19 cellular contexts compared by ENCODE assay signal in genomic region chr15:77596821-77597803, GRCh38. TPM values are rescaled to one million over a fixed set of nuclear protein-coding genes. Genes with fewer than 3 reads are reported as not detected.
DNase-seq lines count a peak whose midpoint lies in the region; ATAC-seq and FAIRE-seq lines count a peak whose summit lies in the region.
"Had no signal": no experiment of that assay in that cellular context is flagged by ENCODE, and none has a peak within 500 bp of the region (broad histone marks: within the 10 kb centered on the region; RNA-seq: fewer than 3 reads in every experiment).

No MANE protein-coding gene starts in this region.

- peak overlapping the region; percentile 46 for H3K27ac ChIP-seq in SJSA1
- peak overlapping the region; percentile 54 for H3K27ac ChIP-seq in neuronal stem cell (replicated peaks; ENCODE audit: low read length)
- H3K27ac ChIP-seq: A549, C4-2B, Peyer's patch had no signal

- H4K8ac ChIP-seq in neuronal stem cell (ENCODE audit: low read depth, low read length) = no peak overlapping the region

- FAIRE-seq in HTR-8/SVneo (lab: Jason Lieb, UNC) = no peak
- FAIRE-seq: A549 had no signal

- H3K27me3 ChIP-seq in SJSA1 (replicated peaks) = no peaks in the 10 kb centered on the region
- no peaks in the 10 kb centered on the region for H3K27me3 ChIP-seq in neuronal stem cell (ENCODE audit: control insufficient read depth in 3 of 3, insufficient read depth in 3 of 3, low read depth in 1 of 3, low read length in 3 of 3)
- H3K27me3 ChIP-seq: Peyer's patch had no signal

- whole genome bisulfite sequencing in neuronal stem cell (ENCODE audit: extremely low coverage in 2 of 2, insufficient read length in 2 of 2, insufficient replicate concordance in 1 of 2), 2 donors = no CpG with 5 or more reads among the region's 15 CpGs

- no peak overlapping the region for H2BK120ac ChIP-seq in neuronal stem cell (ENCODE audit: low read depth, low read length)

- peak overlapping the region; percentile 62 for H3K18ac ChIP-seq in neuronal stem cell (ENCODE audit: low read length)

- in situ Hi-C loops in G401 (cut with HindIII; ENCODE audit: low sequenced_read_pairs) = no loop called here

- no peak overlapping the region for H3K23ac ChIP-seq in neuronal stem cell (ENCODE audit: low read depth, low read length, poor library complexity)

- peak overlapping the region; percentile 43 for H2BK5ac ChIP-seq in neuronal stem cell (ENCODE audit: low read length)

- peak overlapping the region; percentile 60 for H2AFZ ChIP-seq in neuronal stem cell (ENCODE audit: low read length)

- H3K4me2 ChIP-seq in neuronal stem cell (ENCODE audit: insufficient read depth, low read length, poor library complexity, severe bottlenecking) = no peak overlapping the region
- H3K4me2 ChIP-seq: A549, SK-N-SH had no signal

- no peaks in the 10 kb centered on the region for H3K36me3 ChIP-seq in SJSA1
- no peaks in the 10 kb centered on the region for H3K36me3 ChIP-seq in neuronal stem cell (replicated peaks in 1 of 2; ENCODE audit: control insufficient read depth in 2 of 2, insufficient read depth in 2 of 2, low read length in 2 of 2)
- H3K36me3 ChIP-seq: Peyer's patch had no signal

- H3K14ac ChIP-seq in neuronal stem cell (ENCODE audit: low read length) = no peak overlapping the region

- peak overlapping the region; percentile 86 for H2AK5ac ChIP-seq in neuronal stem cell (ENCODE audit: low read depth, low read length)

- H3K9ac ChIP-seq in neuronal stem cell (ENCODE audit: low read depth, low read length, poor library complexity) = no peak overlapping the region
- H3K9ac ChIP-seq: SK-N-SH had no signal

- H3K79me1 ChIP-seq in neuronal stem cell (ENCODE audit: low read depth, low read length) = no peaks in the 10 kb centered on the region

- H3K4me1 ChIP-seq in SJSA1 (replicated peaks) = peaks cover 19% of the 10 kb centered on the region
- peaks cover 7 to 15% of the 10 kb centered on the region in 2 donors for H3K4me1 ChIP-seq in neuronal stem cell (ENCODE audit: control insufficient read depth in 2 of 2, insufficient read depth in 1 of 2, low read depth in 1 of 2, low read length in 2 of 2)
- H3K4me1 ChIP-seq: A549, Peyer's patch had no signal

- H2BK15ac ChIP-seq in neuronal stem cell (ENCODE audit: low read length) = peak overlapping the region; percentile 79

- H3K4me3 ChIP-seq in SJSA1 (no peak overlapping the region), neuronal stem cell (ENCODE audit: low read length in 2 of 2) (no peak overlapping the region)
- H3K4me3 ChIP-seq: A549, Peyer's patch had no signal

- no peak overlapping the region for H3K4ac ChIP-seq in neuronal stem cell (ENCODE audit: low read length)

- H3K9me3 ChIP-seq in SJSA1 (replicated peaks) (no peaks in the 10 kb centered on the region), neuronal stem cell (replicated peaks in 1 of 2; ENCODE audit: control insufficient read depth in 2 of 2, insufficient read depth in 1 of 2, low read depth in 1 of 2, low read length in 2 of 2) (peaks cover 0 to 5% of the 10 kb centered on the region in 2 donors)
- H3K9me3 ChIP-seq: A549, Peyer's patch, SK-N-SH had no signal

- no peak for ATAC-seq in GM19328 (IDR thresholded peaks at IDR 0.05; ENCODE audit: unreplicated experiment)
- no peak for ATAC-seq in HG03378 (IDR thresholded peaks at IDR 0.05; ENCODE audit: unreplicated experiment)

- peak; percentile 26 for DNase-seq in G401 (ENCODE audit: low spot score)
- DNase-seq in SJSA1 (ENCODE audit: low read depth in 1 of 2, low spot score in 2 of 2) = no peak
- DNase-seq in fibroblast of peridontal ligament (ENCODE audit: extremely low read depth) = peak; percentile 17
- DNase-seq in neuronal stem cell (ENCODE audit: low spot score) = no peak
- no peak for DNase-seq in HTR-8/SVneo (ENCODE audit: insufficient read length, low spot score)
- no peak for DNase-seq in epidermal melanocyte (ENCODE audit: insufficient read length, low spot score)
- DNase-seq: DMS 273 treated with DMSO at 0.1 percent for 48 hours, H7, NCI-H1092 treated with DMSO at 0.1 percent for 48 hours, NCI-H2227 treated with DMSO at 0.1 percent for 48 hours, NCI-H524 treated with DMSO at 0.1 percent for 48 hours, Peyer's patch, Right ventricle myocardium superior, SK-N-SH had no signal

- no peak overlapping the region for H4K91ac ChIP-seq in neuronal stem cell (ENCODE audit: low read depth, low read length, poor library complexity)

- peak overlapping the region; percentile 87 for H2BK12ac ChIP-seq in neuronal stem cell (ENCODE audit: low read length)

RNA-seq across cellular contexts. Expression of gene LINGO1, which starts 35.6 kb away (rescaled TPM):
- 8.8 and 16.0 TPM in 2 replicates for total RNA-seq in G401 (2014; rRNA removed; shearing (Covaris generic))
- total RNA-seq in SJSA1 (2014; rRNA removed; shearing (Covaris generic)) = not detected in 2 replicates
- 61.3 TPM for polyA plus RNA-seq in neuronal stem cell (2013, experiment 1 of 2)
- polyA plus RNA-seq in neuronal stem cell (2013, experiment 2 of 2) = 62.0 TPM
- total RNA-seq: MCF 10A had no signal

Comparison
In these comparisons a context has a peak if more than half of its experiments do, and no peak if none do; other contexts are left out.
1. DNase-seq: peak in G401 (single experiment) and fibroblast of peridontal ligament (single experiment); none in SJSA1 (0 of 2), neuronal stem cell (single experiment), HTR-8/SVneo (single experiment) and epidermal melanocyte (single experiment).